14 cellular contexts compared by ENCODE assay signal in the genomic region with DNA sequence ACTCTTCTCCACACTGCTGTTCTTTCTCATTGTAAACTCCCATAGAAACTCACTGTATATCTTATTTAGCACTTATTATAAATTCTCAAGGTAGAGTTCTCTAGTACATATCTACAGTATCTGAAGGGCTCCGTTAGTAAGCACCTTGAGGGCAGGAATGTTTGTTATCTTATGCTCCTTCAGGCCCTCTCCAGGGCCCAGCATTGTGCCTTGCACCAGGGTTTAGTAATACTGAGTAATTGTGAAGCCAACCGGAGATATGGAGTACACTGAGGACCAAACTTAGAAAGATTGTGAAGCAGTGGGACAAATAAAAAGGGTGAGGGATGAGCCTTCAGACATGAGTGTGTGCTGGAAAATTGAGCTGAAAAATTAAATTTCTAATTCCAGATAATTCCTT. TPM values are rescaled to one million over a fixed set of nuclear protein-coding genes. Genes with fewer than 3 reads are reported as not detected.
DNase-seq lines count a peak whose midpoint lies in the region; ATAC-seq, FAIRE-seq and TF ChIP-seq lines count a peak whose summit lies in the region.
"Had no signal": no experiment of that assay in that cellular context is flagged by ENCODE, and none has a peak within 500 bp of the region (broad histone marks: within the 10 kb centered on the region; RNA-seq: fewer than 3 reads in every experiment).

No MANE protein-coding gene starts in this region.

- CTCF ChIA-PET in Calu3 (lab: Charles Lee): no interaction called here
- CTCF ChIA-PET in HepG2 (lab: Yijun Ruan, JAX; ENCODE audit: low intra/inter-chr PET ratio, low total read pairs): interaction anchor here (1.4 kb wide), 1 partner anchor 25 kb away, joined by 4 read pairs; no protein-coding TSS in a partner anchor

- TF ChIP-seq RAD21 in HepG2 (CRISPR knock-in tag; IDR thresholded peaks at IDR 0.05): no peak

- H4K20me1 ChIP-seq in HepG2 (ENCODE audit: insufficient read depth, low read length): no peaks in the 10 kb centered on the region

- ATAC-seq in HepG2 (peak; percentile 6), GM18861 (IDR thresholded peaks at IDR 0.05; ENCODE audit: unreplicated experiment) (no peak)
- ATAC-seq in activated T-helper 17 cell treated with anti-CD3 and anti-CD28 coated beads, Interleukin-2, amount 50 U/mL, for 72 hours (replicated peaks): no peak

- intact Hi-C loops in Calu3 (cut with micrococcal nuclease; ENCODE audit: unreplicated experiment): loop anchor here (5.0 kb wide), 1 partner anchor 39 kb away; the partner anchor contains the start of gene SUPT4H1
- intact Hi-C loops in HepG2 (cut with micrococcal nuclease; ENCODE audit: unreplicated experiment): loop anchor here (1.0 kb wide), 4 partner anchors 10 to 39 kb away; partner anchors contain the start of gene SUPT4H1
- intact Hi-C loops in prostate gland (cut with DNase I): no loop called here

- peak overlapping the region; percentile 13 for H3K4me3 Mint-ChIP-seq in Calu3 (ENCODE audit: low read depth, unreplicated experiment)
- H3K4me3 Mint-ChIP-seq in activated T-helper 17 cell treated with anti-CD3 and anti-CD28 coated beads, Interleukin-2, amount 50 U/mL, for 72 hours: no peak overlapping the region
- H3K4me3 Mint-ChIP-seq: CD8-positive, alpha-beta memory T cell had no signal

- H3K27me3 ChIP-seq in HepG2 (ENCODE audit: control insufficient read depth in 1 of 2, insufficient read depth in 2 of 2, low read length in 2 of 2) (no peaks in the 10 kb centered on the region), prostate gland (replicated peaks; ENCODE audit: insufficient read depth) (no peaks in the 10 kb centered on the region), WERI-Rb-1 (ENCODE audit: insufficient read depth, low read depth, severe bottlenecking) (no peaks in the 10 kb centered on the region)

- peak overlapping the region; percentile 76 for H3K9ac ChIP-seq in HepG2 (ENCODE audit: insufficient read depth, low read depth, low read length)

- H3K4me1 Mint-ChIP-seq in Calu3 (ENCODE audit: low read depth, unreplicated experiment): peaks cover 41% of the 10 kb centered on the region
- no peaks in the 10 kb centered on the region for H3K4me1 Mint-ChIP-seq in activated T-helper 17 cell treated with anti-CD3 and anti-CD28 coated beads, Interleukin-2, amount 50 U/mL, for 72 hours

- peaks cover 3 to 29% of the 10 kb centered on the region in 2 experiments; a peak in 4 of 5 replicates for H3K36me3 ChIP-seq in HepG2 (replicated peaks in 1 of 2; ENCODE audit: control insufficient read depth in 1 of 2, insufficient read depth in 2 of 2, low read length in 2 of 2)
- no peaks in the 10 kb centered on the region for H3K36me3 ChIP-seq in prostate gland
- no peaks in the 10 kb centered on the region for H3K36me3 ChIP-seq in WERI-Rb-1
- H3K36me3 ChIP-seq: BE2C had no signal

- no peak for DNase-seq in Calu3
- DNase-seq in HepG2 (ENCODE audit: low spot score): no peak
- DNase-seq in prostate gland (ENCODE audit: low spot score): no peak
- DNase-seq in WERI-Rb-1: no peak
- DNase-seq in GM13977 (ENCODE audit: low spot score): no peak
- DNase-seq: CD8-positive, alpha-beta memory T cell; KG1; MM.1S had no signal

- H3K4me2 ChIP-seq in HepG2 (ENCODE audit: low read depth, low read length): peak overlapping the region; percentile 73

- TF ChIP-seq EP300 in HepG2 (IDR thresholded peaks at IDR 0.05; ENCODE audit: low read depth in 2 of 2, low read length in 2 of 2): no peak
- no peak for TF ChIP-seq EP300 in HepG2 (CRISPR knock-in tag; IDR thresholded peaks at IDR 0.05; ENCODE audit: borderline replicate concordance)

- WGBS in HepG2 (ENCODE audit: low lambda C conversion rate): 41% methylated on average over 2 of the region's 2 CpGs
- WGBS in prostate gland: 55% methylated on average over 2 of the region's 2 CpGs

- H3K9me3 ChIP-seq in HepG2 (ENCODE audit: low read length): no peaks in the 10 kb centered on the region
- no peaks in the 10 kb centered on the region for H3K9me3 ChIP-seq in prostate gland
- no peaks in the 10 kb centered on the region for H3K9me3 ChIP-seq in WERI-Rb-1 (ENCODE audit: severe bottlenecking)
- H3K9me3 ChIP-seq: BE2C had no signal

- peaks cover 94% of the 10 kb centered on the region for H3K79me2 ChIP-seq in HepG2 (ENCODE audit: insufficient read depth, low read length)

- H3K4me1 ChIP-seq in HepG2 (ENCODE audit: insufficient read depth, low read length) (peaks cover 97% of the 10 kb centered on the region), prostate gland (replicated peaks) (peaks cover 24% of the 10 kb centered on the region)

- H2AFZ ChIP-seq in HepG2 (ENCODE audit: low read length): no peak overlapping the region

- FAIRE-seq in HepG2 (lab: Jason Lieb, UNC): no peak
- FAIRE-seq: RCC 7860 had no signal

- H3K9me3 Mint-ChIP-seq in Calu3 (ENCODE audit: low read depth, unreplicated experiment): no peaks in the 10 kb centered on the region
- no peaks in the 10 kb centered on the region for H3K9me3 Mint-ChIP-seq in activated T-helper 17 cell treated with anti-CD3 and anti-CD28 coated beads, Interleukin-2, amount 50 U/mL, for 72 hours
- H3K9me3 Mint-ChIP-seq: CD8-positive, alpha-beta memory T cell had no signal

- no peaks in the 10 kb centered on the region for H3K36me3 Mint-ChIP-seq in Calu3 (ENCODE audit: insufficient read depth, unreplicated experiment)
- H3K36me3 Mint-ChIP-seq in activated T-helper 17 cell treated with anti-CD3 and anti-CD28 coated beads, Interleukin-2, amount 50 U/mL, for 72 hours (ENCODE audit: low read depth): no peaks in the 10 kb centered on the region

- no peaks in the 10 kb centered on the region for H3K27me3 Mint-ChIP-seq in Calu3 (ENCODE audit: unreplicated experiment)
- no peaks in the 10 kb centered on the region for H3K27me3 Mint-ChIP-seq in activated T-helper 17 cell treated with anti-CD3 and anti-CD28 coated beads, Interleukin-2, amount 50 U/mL, for 72 hours
- H3K27me3 Mint-ChIP-seq: CD8-positive, alpha-beta memory T cell had no signal

- POLR2A ChIA-PET in HepG2 (lab: Yijun Ruan, JAX): interaction anchor here (1.0 to 6.3 kb wide), 9 partner anchors 10 to 124 kb away, joined by 3 to 103 read pairs (median 56); partner anchors contain the start of genes MTMR4, RNF43 and SUPT4H1

- TF ChIP-seq CTCF in Calu3 (IDR thresholded peaks at IDR 0.05; ENCODE audit: unreplicated experiment): no peak
- TF ChIP-seq CTCF in VCaP (conservative IDR thresholded peaks at IDR 0.05): no peak
- TF ChIP-seq CTCF in HepG2 (CRISPR knock-in tag; IDR thresholded peaks at IDR 0.05): no peak
- no peak for TF ChIP-seq CTCF in prostate gland (IDR thresholded peaks at IDR 0.05)
- no peak for TF ChIP-seq CTCF in WERI-Rb-1 (IDR thresholded peaks at IDR 0.05; ENCODE audit: low read depth, low read length)
- TF ChIP-seq CTCF in GM13977 (IDR thresholded peaks at IDR 0.05; ENCODE audit: extremely low read depth, insufficient read depth, missing control alignments): no peak

- H3K27ac Mint-ChIP-seq in Calu3 (ENCODE audit: unreplicated experiment): no peak overlapping the region
- no peak overlapping the region for H3K27ac Mint-ChIP-seq in activated T-helper 17 cell treated with anti-CD3 and anti-CD28 coated beads, Interleukin-2, amount 50 U/mL, for 72 hours
- H3K27ac Mint-ChIP-seq: CD8-positive, alpha-beta memory T cell had no signal

- H3K4me3 ChIP-seq in HepG2 (replicated peaks in 1 of 3; ENCODE audit: insufficient read depth in 1 of 3, low read depth in 2 of 3, low read length in 3 of 3) (peak overlapping the region in 2 of 3 experiments; percentile 8 to 36; a peak in 2 of 6 replicates), prostate gland (no peak overlapping the region), WERI-Rb-1 (ENCODE audit: low read depth, low read length) (no peak overlapping the region)

- BruUV-seq in Calu3 (replicated peaks; lab: Mats Ljungman, UMichigan) (no TSS peak), HepG2 (replicated peaks; lab: Mats Ljungman, UMichigan) (TSS peak; percentile 38)

- TF ChIP-seq POLR2A in HepG2 (IDR thresholded peaks at IDR 0.05; ENCODE audit: insufficient read depth in 1 of 2, low read depth in 2 of 2, low read length in 2 of 2): no peak
- no peak for TF ChIP-seq POLR2A in prostate gland (IDR thresholded peaks at IDR 0.05)

- H3K27ac ChIP-seq in VCaP: peak overlapping the region; percentile 90
- peak overlapping the region; percentile 93 for H3K27ac ChIP-seq in HepG2 (ENCODE audit: extremely low read length, insufficient read depth, low read length)
- H3K27ac ChIP-seq in prostate gland: peak overlapping the region; percentile 38 to 60
- no peak overlapping the region for H3K27ac ChIP-seq in WERI-Rb-1

- in situ Hi-C loops in HepG2 (cut with HindIII; ENCODE audit: extremely low pct_ligation_motif_present, low pct_unique_long_range_greater_than_20kb): no loop called here
- in situ Hi-C loops in GM13977 (cut with MboI; ENCODE audit: low pct_unique_long_range_greater_than_20kb, low sequenced_read_pairs, unreplicated experiment): no loop called here

RNA-seq across cellular contexts. Expression of gene RNF43, which starts 26.4 kb away (rescaled TPM):
- total RNA-seq in Calu3 (2022): 2.9 and 4.5 TPM in 2 replicates
- total RNA-seq in HepG2 (2016; rRNA removed; fragmentation: Illumina TruSeq; extraction: Trizol): 51.4 and 53.4 TPM in 2 replicates
- 10.8 and 11.5 TPM in 2 replicates for total RNA-seq in HepG2 (2016; cell fraction: cytosol; rRNA removed; fragmentation: Illumina TruSeq; extraction: Trizol; ENCODE audit: low read depth)
- 41.4 and 52.0 TPM in 2 replicates for total RNA-seq in HepG2 (2016; cell fraction: insoluble cytoplasmic fraction; rRNA removed; fragmentation: Illumina TruSeq; extraction: Trizol)
- 25.5 and 28.6 TPM in 2 replicates for total RNA-seq in HepG2 (2016; cell fraction: membrane; rRNA removed; fragmentation: Illumina TruSeq; extraction: Trizol)
- 113 and 134 TPM in 2 replicates for total RNA-seq in HepG2 (2016; cell fraction: nucleus; rRNA removed; fragmentation: Illumina TruSeq; extraction: Trizol)
- polyA plus RNA-seq in HepG2 (2011; rRNA removed): 29.3 and 31.0 TPM in 2 replicates
- polyA plus RNA-seq in HepG2 (2011; cell fraction: cytosol; rRNA removed): 18.3 and 25.7 TPM in 2 replicates
- 81.6 and 101 TPM in 2 replicates for polyA plus RNA-seq in HepG2 (2011; cell fraction: nucleus; rRNA removed)
- polyA plus RNA-seq in HepG2 (2012): 35.6 and 44.8 TPM in 2 replicates
- 2.5 and 3.4 TPM in 2 replicates for polyA plus RNA-seq in HepG2 (2016; cell fraction: cytosol; fragmentation: Illumina TruSeq; extraction: Trizol; ENCODE audit: low read depth)
- 29.8 and 38.5 TPM in 2 replicates for polyA plus RNA-seq in HepG2 (2016; cell fraction: insoluble cytoplasmic fraction; fragmentation: Illumina TruSeq; extraction: Trizol; ENCODE audit: low read depth)
- 10.3 and 11.3 TPM in 2 replicates for polyA plus RNA-seq in HepG2 (2016; cell fraction: membrane; fragmentation: Illumina TruSeq; extraction: Trizol; ENCODE audit: low read depth)
- 110 and 118 TPM in 2 replicates for polyA plus RNA-seq in HepG2 (2016; cell fraction: nucleus; fragmentation: Illumina TruSeq; extraction: Trizol; ENCODE audit: insufficient read depth, low read depth)
- polyA minus RNA-seq in HepG2 (2011; rRNA and poly(A)+ RNA removed; ENCODE audit: low replicate concordance): 0.12 and 47.2 TPM in 2 replicates
- polyA minus RNA-seq in HepG2 (2011; cell fraction: cytosol; rRNA and poly(A)+ RNA removed): 17.4 and 23.6 TPM in 2 replicates
- polyA minus RNA-seq in HepG2 (2011; cell fraction: nucleus; rRNA and poly(A)+ RNA removed): 134 and 180 TPM in 2 replicates
- total RNA-seq in prostate gland: 10 to 100 TPM; 29.3 to 31.9 TPM
- total RNA-seq in activated T-helper 17 cell treated with anti-CD3 and anti-CD28 coated beads, Interleukin-2, amount 50 U/mL, for 72 hours: under 1 TPM; 0.71 to 0.85 TPM
- total RNA-seq: NCI-H460 had no signal

RNA-seq across cellular contexts. Expression of gene SUPT4H1, which starts 38.9 kb away (rescaled TPM):
- total RNA-seq in Calu3 (2022): 40.3 and 46.7 TPM in 2 replicates
- 155 and 252 TPM in 2 replicates for total RNA-seq in HepG2 (2016; rRNA removed; fragmentation: Illumina TruSeq; extraction: Trizol)
- 72.2 and 76.4 TPM in 2 replicates for total RNA-seq in HepG2 (2016; cell fraction: cytosol; rRNA removed; fragmentation: Illumina TruSeq; extraction: Trizol; ENCODE audit: low read depth)
- 169 and 290 TPM in 2 replicates for total RNA-seq in HepG2 (2016; cell fraction: insoluble cytoplasmic fraction; rRNA removed; fragmentation: Illumina TruSeq; extraction: Trizol)
- 130 and 134 TPM in 2 replicates for total RNA-seq in HepG2 (2016; cell fraction: membrane; rRNA removed; fragmentation: Illumina TruSeq; extraction: Trizol)
- total RNA-seq in HepG2 (2016; cell fraction: nucleus; rRNA removed; fragmentation: Illumina TruSeq; extraction: Trizol): 74.4 and 75.7 TPM in 2 replicates
- 231 and 244 TPM in 2 replicates for polyA plus RNA-seq in HepG2 (2011; rRNA removed)
- 148 and 229 TPM in 2 replicates for polyA plus RNA-seq in HepG2 (2011; cell fraction: cytosol; rRNA removed)
- 65.5 and 71.0 TPM in 2 replicates for polyA plus RNA-seq in HepG2 (2011; cell fraction: nucleus; rRNA removed)
- polyA plus RNA-seq in HepG2 (2012): 227 and 249 TPM in 2 replicates
- 105 and 107 TPM in 2 replicates for polyA plus RNA-seq in HepG2 (2016; cell fraction: cytosol; fragmentation: Illumina TruSeq; extraction: Trizol; ENCODE audit: low read depth)
- polyA plus RNA-seq in HepG2 (2016; cell fraction: insoluble cytoplasmic fraction; fragmentation: Illumina TruSeq; extraction: Trizol; ENCODE audit: low read depth): 309 and 341 TPM in 2 replicates
- 144 and 156 TPM in 2 replicates for polyA plus RNA-seq in HepG2 (2016; cell fraction: membrane; fragmentation: Illumina TruSeq; extraction: Trizol; ENCODE audit: low read depth)
- 164 and 191 TPM in 2 replicates for polyA plus RNA-seq in HepG2 (2016; cell fraction: nucleus; fragmentation: Illumina TruSeq; extraction: Trizol; ENCODE audit: insufficient read depth, low read depth)
- polyA minus RNA-seq in HepG2 (2011; rRNA and poly(A)+ RNA removed; ENCODE audit: low replicate concordance): 68.7 and 109 TPM in 2 replicates
- polyA minus RNA-seq in HepG2 (2011; cell fraction: cytosol; rRNA and poly(A)+ RNA removed): 45.1 and 56.8 TPM in 2 replicates
- 51.9 and 61.5 TPM in 2 replicates for polyA minus RNA-seq in HepG2 (2011; cell fraction: nucleus; rRNA and poly(A)+ RNA removed)
- 10 to 100 TPM; 44.8 to 70.0 TPM for total RNA-seq in prostate gland
- 100 to 1,000 TPM; 117 to 147 TPM for total RNA-seq in activated T-helper 17 cell treated with anti-CD3 and anti-CD28 coated beads, Interleukin-2, amount 50 U/mL, for 72 hours

Comparison
In these comparisons a context has a peak if more than half of its experiments do, and no peak if none do; other contexts are left out.
1. H3K4me3 ChIP-seq: peak in HepG2 (2 of 3); none in prostate gland (0 of 2) and WERI-Rb-1 (single experiment).